In the genomic region with DNA sequence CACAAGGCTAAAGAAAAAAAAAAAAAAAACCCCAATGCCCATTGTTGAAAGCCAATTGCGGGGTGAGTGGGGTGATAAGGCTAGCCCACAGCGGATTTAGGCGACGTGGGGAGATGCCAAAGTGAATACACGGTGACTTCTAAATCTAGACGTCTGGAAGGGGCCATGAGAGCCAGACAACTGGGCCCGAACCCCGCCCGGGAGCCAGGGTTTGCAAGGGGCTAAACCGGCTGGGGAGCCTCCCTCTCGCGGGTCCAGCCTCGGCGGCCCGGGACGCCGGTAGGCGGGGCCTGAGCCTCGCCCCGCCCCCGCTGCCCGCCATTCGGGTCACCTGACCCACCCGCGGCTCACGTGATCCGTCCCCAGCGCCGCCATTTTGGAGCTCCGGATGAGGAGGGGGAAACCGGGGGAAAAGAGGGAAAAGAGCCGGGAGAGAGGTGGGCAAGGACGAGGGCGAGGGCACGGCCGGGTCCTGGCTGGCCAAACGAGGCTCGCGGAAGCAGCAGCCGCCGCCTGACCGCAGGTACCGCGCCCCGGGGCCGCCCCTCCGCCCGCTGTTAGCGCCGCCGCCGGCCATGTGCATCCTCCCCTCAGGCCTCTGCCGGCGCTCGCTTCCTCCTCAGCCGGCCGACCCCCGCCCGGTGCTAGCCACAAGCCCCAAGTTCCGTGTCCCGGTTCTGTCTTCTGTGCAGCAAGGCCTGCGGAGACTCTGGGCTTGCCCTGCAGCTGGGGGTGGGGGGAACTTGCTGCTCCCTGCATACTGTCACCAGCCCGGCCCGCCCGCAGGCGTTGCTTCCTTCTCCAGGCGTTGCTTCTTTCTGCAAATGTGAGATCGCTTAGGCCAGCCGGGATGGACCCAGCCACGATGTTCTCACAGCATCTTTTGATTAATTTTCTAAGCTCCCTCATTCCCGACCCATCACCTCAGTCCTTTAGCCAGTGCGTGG, we compare ENCODE assay signal across 1 cellular context.
TF ChIP-seq lines count a peak whose summit lies in the region.

TSS of gene ZNF507 (plus strand) at position 350 of the 947 bp plus-strand sequence. CDS start 7,221 bp downstream, outside the sequence.

TF ChIP-seq in HEK293, 187 proteins besides CTCF, POLR2A, EP300 and RAD21 (continued from another document and continues in another):
- TF ChIP-seq ZNF280D (tag by site-specific recombination; IDR thresholded peaks at IDR 0.05): peak; percentile 90
- no peak for TF ChIP-seq ZNF37A (tag by site-specific recombination; IDR thresholded peaks at IDR 0.05)
- no peak for TF ChIP-seq RBAK (tag by site-specific recombination; IDR thresholded peaks at IDR 0.05)
- TF ChIP-seq ZNF560 (tag by site-specific recombination; IDR thresholded peaks at IDR 0.05; ENCODE audit: borderline replicate concordance): 0 out of 2 replicates have a peak, but pooled peaks have one; percentile 52
- TF ChIP-seq AEBP2 (tag by site-specific recombination; IDR thresholded peaks at IDR 0.05; ENCODE audit: borderline replicate concordance): no peak
- no peak for TF ChIP-seq BCL6B (tag by site-specific recombination; IDR thresholded peaks at IDR 0.05)
- no peak for TF ChIP-seq ZNF132 (tag by site-specific recombination; IDR thresholded peaks at IDR 0.05; ENCODE audit: borderline replicate concordance)
- TF ChIP-seq ZNF175 (tag by site-specific recombination; IDR thresholded peaks at IDR 0.05): no peak
- 0 out of 2 replicates have a peak, but pooled peaks have one; percentile 49 for TF ChIP-seq ZNF121 (tag by site-specific recombination; IDR thresholded peaks at IDR 0.05)
- TF ChIP-seq ZNF24 (tag by site-specific recombination; IDR thresholded peaks at IDR 0.05): peak; percentile 93
- no peak for TF ChIP-seq ZNF350 (tag by site-specific recombination; IDR thresholded peaks at IDR 0.05)
- TF ChIP-seq REPIN1 (tag by site-specific recombination; IDR thresholded peaks at IDR 0.05; ENCODE audit: low read depth): no peak
- no peak for TF ChIP-seq ZNF558 (tag by site-specific recombination; IDR thresholded peaks at IDR 0.05)
- TF ChIP-seq, protein P1, sequence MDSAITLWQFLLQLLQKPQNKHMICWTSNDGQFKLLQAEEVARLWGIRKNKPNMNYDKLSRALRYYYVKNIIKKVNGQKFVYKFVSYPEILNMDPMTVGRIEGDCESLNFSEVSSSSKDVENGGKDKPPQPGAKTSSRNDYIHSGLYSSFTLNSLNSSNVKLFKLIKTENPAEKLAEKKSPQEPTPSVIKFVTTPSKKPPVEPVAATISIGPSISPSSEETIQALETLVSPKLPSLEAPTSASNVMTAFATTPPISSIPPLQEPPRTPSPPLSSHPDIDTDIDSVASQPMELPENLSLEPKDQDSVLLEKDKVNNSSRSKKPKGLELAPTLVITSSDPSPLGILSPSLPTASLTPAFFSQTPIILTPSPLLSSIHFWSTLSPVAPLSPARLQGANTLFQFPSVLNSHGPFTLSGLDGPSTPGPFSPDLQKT (IDR thresholded peaks at IDR 0.05; ENCODE audit: borderline replicate concordance, low read depth, low read length): no peak
- peak; percentile 64 for TF ChIP-seq KLF1 (tag by site-specific recombination; IDR thresholded peaks at IDR 0.05)
- no peak for TF ChIP-seq GFI1B (tag by site-specific recombination; IDR thresholded peaks at IDR 0.05)
- TF ChIP-seq REST (tag by site-specific recombination; IDR thresholded peaks at IDR 0.05): peak; percentile 63; the same call in 1 of the 2 replicates
- TF ChIP-seq, protein P2, sequence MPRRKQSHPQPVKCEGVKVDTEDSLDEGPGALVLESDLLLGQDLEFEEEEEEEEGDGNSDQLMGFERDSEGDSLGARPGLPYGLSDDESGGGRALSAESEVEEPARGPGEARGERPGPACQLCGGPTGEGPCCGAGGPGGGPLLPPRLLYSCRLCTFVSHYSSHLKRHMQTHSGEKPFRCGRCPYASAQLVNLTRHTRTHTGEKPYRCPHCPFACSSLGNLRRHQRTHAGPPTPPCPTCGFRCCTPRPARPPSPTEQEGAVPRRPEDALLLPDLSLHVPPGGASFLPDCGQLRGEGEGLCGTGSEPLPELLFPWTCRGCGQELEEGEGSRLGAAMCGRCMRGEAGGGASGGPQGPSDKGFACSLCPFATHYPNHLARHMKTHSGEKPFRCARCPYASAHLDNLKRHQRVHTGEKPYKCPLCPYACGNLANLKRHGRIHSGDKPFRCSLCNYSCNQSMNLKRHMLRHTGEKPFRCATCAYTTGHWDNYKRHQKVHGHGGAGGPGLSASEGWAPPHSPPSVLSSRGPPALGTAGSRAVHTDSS (tag by site-specific recombination; IDR thresholded peaks at IDR 0.05): peak; percentile 19; the same call in 1 of the 2 replicates
- TF ChIP-seq TSHZ1 (tag by site-specific recombination; IDR thresholded peaks at IDR 0.05; ENCODE audit: borderline replicate concordance): 0 out of 2 replicates have a peak, but pooled peaks have one; percentile 49
- TF ChIP-seq, protein P3, sequence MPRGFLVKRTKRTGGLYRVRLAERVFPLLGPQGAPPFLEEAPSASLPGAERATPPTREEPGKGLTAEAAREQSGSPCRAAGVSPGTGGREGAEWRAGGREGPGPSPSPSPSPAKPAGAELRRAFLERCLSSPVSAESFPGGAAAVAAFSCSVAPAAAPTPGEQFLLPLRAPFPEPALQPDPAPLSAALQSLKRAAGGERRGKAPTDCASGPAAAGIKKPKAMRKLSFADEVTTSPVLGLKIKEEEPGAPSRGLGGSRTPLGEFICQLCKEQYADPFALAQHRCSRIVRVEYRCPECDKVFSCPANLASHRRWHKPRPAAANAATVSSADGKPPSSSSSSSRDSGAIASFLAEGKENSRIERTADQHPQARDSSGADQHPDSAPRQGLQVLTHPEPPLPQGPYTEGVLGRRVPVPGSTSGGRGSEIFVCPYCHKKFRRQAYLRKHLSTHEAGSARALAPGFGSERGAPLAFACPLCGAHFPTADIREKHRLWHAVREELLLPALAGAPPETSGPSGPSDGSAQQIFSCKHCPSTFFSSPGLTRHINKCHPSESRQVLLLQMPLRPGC (tag by site-specific recombination; IDR thresholded peaks at IDR 0.05): peak; percentile 77; the same call in 1 of the 2 replicates
- TF ChIP-seq ZSCAN23 (tag by site-specific recombination; IDR thresholded peaks at IDR 0.05): 0 out of 2 replicates have a peak, but pooled peaks have one; percentile 38
- no peak for TF ChIP-seq ZNF174 (tag by site-specific recombination; IDR thresholded peaks at IDR 0.05)
- TF ChIP-seq ZNF670 (tag by site-specific recombination; IDR thresholded peaks at IDR 0.05; ENCODE audit: low read depth): no peak
- TF ChIP-seq ZNF768 (tag by site-specific recombination; IDR thresholded peaks at IDR 0.05): no peak
- peak; percentile 93 for TF ChIP-seq ZXDB (tag by site-specific recombination; IDR thresholded peaks at IDR 0.05)
- no peak for TF ChIP-seq ZNF248 (tag by site-specific recombination; IDR thresholded peaks at IDR 0.05)
- no peak for TF ChIP-seq SALL2 (tag by site-specific recombination; IDR thresholded peaks at IDR 0.05; ENCODE audit: borderline replicate concordance)
- no peak for TF ChIP-seq ZNF354C (tag by site-specific recombination; IDR thresholded peaks at IDR 0.05; ENCODE audit: borderline replicate concordance, low read depth)
- TF ChIP-seq FEZF1 (tag by site-specific recombination; IDR thresholded peaks at IDR 0.05): peak; percentile 41
- no peak for TF ChIP-seq ZNF701 (tag by site-specific recombination; IDR thresholded peaks at IDR 0.05)
- no peak for TF ChIP-seq ZNF423 (tag by site-specific recombination; IDR thresholded peaks at IDR 0.05)
- TF ChIP-seq ZNF544 (tag by site-specific recombination; IDR thresholded peaks at IDR 0.05): no peak
